8 cellular contexts compared by ENCODE assay signal in genomic region chr7:148941598-148942280, GRCh38. TPM values are rescaled to one million over a fixed set of nuclear protein-coding genes. Genes with fewer than 3 reads are reported as not detected.
DNase-seq lines count a peak whose midpoint lies in the region; ATAC-seq and TF ChIP-seq lines count a peak whose summit lies in the region.

No MANE protein-coding gene starts in this region.

- intact Hi-C loops in esophagus muscularis mucosa (cut with DNase I) = loop anchor here (5.0 kb wide), 2 partner anchors 59 to 84 kb away; partner anchors contain the start of gene EZH2
- intact Hi-C loops in naive thymus-derived CD4-positive, alpha-beta T cell (cut with micrococcal nuclease) = loop anchor here (1.0 to 2.0 kb wide), 12 partner anchors 15 to 243 kb away; partner anchors contain the start of genes CUL1 (in 2 of the 2), EZH2 (in 2 of the 2), PDIA4 (in 2 of the 2) and ZNF398 (in 1 of the 2)

- TF ChIP-seq POLR2A in esophagus muscularis mucosa (IDR thresholded peaks at IDR 0.05; ENCODE audit: low read depth) = no peak

- no peaks in the 10 kb centered on the region for H3K9me3 ChIP-seq in esophagus muscularis mucosa
- H3K9me3 ChIP-seq in naive thymus-derived CD4-positive, alpha-beta T cell (ENCODE audit: control insufficient read depth in 2 of 3, low read length in 3 of 3) = no peaks in the 10 kb centered on the region

- H3K27me3 Mint-ChIP-seq in naive thymus-derived CD4-positive, alpha-beta T cell = no peaks in the 10 kb centered on the region

- H3K27ac ChIP-seq in esophagus muscularis mucosa (replicated peaks in 1 of 4) = peak overlapping the region; percentile 85 to 88 (median 87)
- H3K27ac ChIP-seq in naive thymus-derived CD4-positive, alpha-beta T cell (ENCODE audit: low read depth, low read length) = peak overlapping the region; percentile 88

- peak; percentile 62 for ATAC-seq in GM19372 (IDR thresholded peaks at IDR 0.05; ENCODE audit: low read depth, unreplicated experiment)
- peak; percentile 78 for ATAC-seq in naive thymus-derived CD4-positive, alpha-beta T cell

- peak overlapping the region; percentile 94 to 99 (median 98) for H3K27ac Mint-ChIP-seq in naive thymus-derived CD4-positive, alpha-beta T cell

- DNase-seq in AG09309 (ENCODE audit: low read depth) = no peak
- peak in 73 of 76 experiments; percentile 14 to 87 (median 74) for DNase-seq in HUDEP-2 (lab: John Stamatoyannopoulos, UW; ENCODE audit: unreplicated experiment in 76 of 76)
- peak; percentile 40 for DNase-seq in NOMO-1 treated with dmso at 0.1 percent for 144 hours (lab: John Stamatoyannopoulos, UW; ENCODE audit: unreplicated experiment)
- peak; percentile 54 for DNase-seq in activated CD8-positive, alpha-beta memory T cell treated with anti-CD3 and anti-CD28 coated beads, Interleukin-2, amount 50 U/mL, for 4 hours
- DNase-seq in esophagus muscularis mucosa (ENCODE audit: extremely low spot score) = no peak
- peak in 8 of 9 donors; percentile 55 to 78 (median 64) for DNase-seq in naive thymus-derived CD4-positive, alpha-beta T cell
- peak; percentile 65 for DNase-seq in stimulated activated naive CD4-positive, alpha-beta T cell treated with Interleukin-2 at 50 U/mL for 16 hours (lab: John Stamatoyannopoulos, UW)

- peaks cover 8 to 25% (median 20%) of the 10 kb centered on the region in 7 donors for H3K4me1 Mint-ChIP-seq in naive thymus-derived CD4-positive, alpha-beta T cell

- H3K36me3 Mint-ChIP-seq in naive thymus-derived CD4-positive, alpha-beta T cell = no peaks in the 10 kb centered on the region

- WGBS in esophagus muscularis mucosa = 13% methylated on average over 17 of the region's 17 CpGs

- H3K4me3 ChIP-seq in AG09309 (ENCODE audit: control insufficient read depth, low read depth, low read length) = peak overlapping the region; percentile 35
- peak overlapping the region; percentile 58 to 85 (median 79) for H3K4me3 ChIP-seq in esophagus muscularis mucosa
- H3K4me3 ChIP-seq in naive thymus-derived CD4-positive, alpha-beta T cell (ENCODE audit: low read length) = peak overlapping the region; percentile 95

- H3K4me3 Mint-ChIP-seq in naive thymus-derived CD4-positive, alpha-beta T cell = peak overlapping the region; percentile 86 to 99 (median 96)

- H3K27me3 ChIP-seq in esophagus muscularis mucosa = no peaks in the 10 kb centered on the region
- no peaks in the 10 kb centered on the region for H3K27me3 ChIP-seq in naive thymus-derived CD4-positive, alpha-beta T cell (ENCODE audit: control insufficient read depth in 2 of 2, insufficient read depth in 2 of 2, low read length in 2 of 2)

- CTCF ChIA-PET in naive thymus-derived CD4-positive, alpha-beta T cell (lab: Charles Lee) = interaction anchor here (0.6 to 2.6 kb wide), 16 partner anchors 19 to 366 kb away, joined by 3 to 17 read pairs (median 3); partner anchors contain the start of gene CUL1

- H3K36me3 ChIP-seq in esophagus muscularis mucosa = no peaks in the 10 kb centered on the region
- peaks cover 0 to 5% (median 0%) of the 10 kb centered on the region in 3 experiments for H3K36me3 ChIP-seq in naive thymus-derived CD4-positive, alpha-beta T cell (ENCODE audit: control insufficient read depth in 2 of 3, insufficient read depth in 3 of 3, low read length in 3 of 3)

- TF ChIP-seq EP300 in esophagus muscularis mucosa (IDR thresholded peaks at IDR 0.05) = no peak

- POLR2A ChIA-PET in naive thymus-derived CD4-positive, alpha-beta T cell (lab: Charles Lee) = interaction anchor here (0.6 to 3.3 kb wide), 20 partner anchors 9 to 243 kb away, joined by 3 to 27 read pairs (median 4); partner anchors contain the start of genes CUL1 and EZH2

- H3K4me1 ChIP-seq in esophagus muscularis mucosa = peaks cover 5 to 17% (median 16%) of the 10 kb centered on the region in 4 donors
- peaks cover 7 to 12% of the 10 kb centered on the region in 2 donors for H3K4me1 ChIP-seq in naive thymus-derived CD4-positive, alpha-beta T cell (ENCODE audit: control insufficient read depth in 2 of 2, insufficient read depth in 2 of 2, low read length in 2 of 2)

- TF ChIP-seq CTCF in AG09309 (IDR thresholded peaks at IDR 0.05; ENCODE audit: control insufficient read depth, insufficient read depth, low read depth, low read length, missing control alignments) (peak; percentile 48), esophagus muscularis mucosa (IDR thresholded peaks at IDR 0.05) (peak; percentile 27 to 53 (median 29))

- H3K9me3 Mint-ChIP-seq in naive thymus-derived CD4-positive, alpha-beta T cell = no peaks in the 10 kb centered on the region

RNA-seq across cellular contexts. Expression of gene EZH2, which starts 57.6 kb away (rescaled TPM):
- under 1 TPM in 3 of 4 donors, not detected in 1; 0.33 to 0.52 (median 0.45) TPM for total RNA-seq in esophagus muscularis mucosa
- total RNA-seq in naive thymus-derived CD4-positive, alpha-beta T cell = 10 to 100 TPM in 3 of 5 experiments, 1 to 10 TPM in 2; 7.2 to 73.3 (median 18.9) TPM
- polyA plus RNA-seq in naive thymus-derived CD4-positive, alpha-beta T cell = 1 to 10 TPM; 2.2 to 2.4 TPM

Comparison
In these comparisons a context has a peak if more than half of its experiments do, and no peak if none do; other contexts are left out.
1. DNase-seq: peak in HUDEP-2 (73 of 76), NOMO-1 treated with dmso at 0.1 percent for 144 hours (single experiment), activated CD8-positive, alpha-beta memory T cell treated with anti-CD3 and anti-CD28 coated beads, Interleukin-2, amount 50 U/mL, for 4 hours (single experiment), naive thymus-derived CD4-positive, alpha-beta T cell (8 of 9) and stimulated activated naive CD4-positive, alpha-beta T cell treated with Interleukin-2 at 50 U/mL for 16 hours (single experiment); none in AG09309 (single experiment) and esophagus muscularis mucosa (single experiment).
2. H3K4me3 ChIP-seq: peak in every context shown above with its lines; median percentile 95 in naive thymus-derived CD4-positive, alpha-beta T cell; 79 in esophagus muscularis mucosa; 35 in AG09309.
3. RNA of gene EZH2, which starts 57.6 kb away (total RNA-seq): 7.2 to 73.3 TPM in naive thymus-derived CD4-positive, alpha-beta T cell; 0.33 to 0.52 TPM in esophagus muscularis mucosa; every median in the first group is over 4 times any median in the second.